In genomic region chr4:16259531-16260246, GRCh38 we compare ENCODE assay signal across 18 cellular contexts. TPM values are rescaled to one million over a fixed set of nuclear protein-coding genes. Genes with fewer than 3 reads are reported as not detected.
DNase-seq lines count a peak whose midpoint lies in the region; ATAC-seq, FAIRE-seq and TF ChIP-seq lines count a peak whose summit lies in the region.
"Had no signal": no experiment of that assay in that cellular context is flagged by ENCODE, and none has a peak within 500 bp of the region (broad histone marks: within the 10 kb centered on the region; RNA-seq: fewer than 3 reads in every experiment).

No MANE protein-coding gene starts in this region.

- H3K9ac ChIP-seq in fibroblast of lung (ENCODE audit: insufficient read depth, low read length): no peak overlapping the region

- no peak overlapping the region for H2AFZ ChIP-seq in fibroblast of lung (ENCODE audit: low read length)

- H3K36me3 ChIP-seq in fibroblast of lung (ENCODE audit: control insufficient read depth, insufficient read depth, low read length) (no peaks in the 10 kb centered on the region), MG63 (no peaks in the 10 kb centered on the region)

- no peaks in the 10 kb centered on the region for H4K20me1 ChIP-seq in fibroblast of lung (ENCODE audit: control insufficient read depth, extremely low read depth, insufficient read depth, low read length)

- H3K27me3 Mint-ChIP-seq in activated T-cell treated with anti-CD3 and anti-CD28 coated beads, Interleukin-2, amount 50 U/mL, for 4 hours (ENCODE audit: low read depth): no peaks in the 10 kb centered on the region
- H3K27me3 Mint-ChIP-seq: CD8-positive, alpha-beta memory T cell had no signal

- H3K4me1 Mint-ChIP-seq in activated T-cell treated with anti-CD3 and anti-CD28 coated beads, Interleukin-2, amount 50 U/mL, for 4 hours (ENCODE audit: low read depth): peaks cover 30% of the 10 kb centered on the region
- H3K4me1 Mint-ChIP-seq: immature natural killer cell had no signal

- H3K4me2 ChIP-seq in fibroblast of lung (ENCODE audit: extremely low read depth, insufficient read depth, low read length): no peak overlapping the region

- H3K27me3 ChIP-seq in fibroblast of lung (ENCODE audit: control insufficient read depth, insufficient read depth, low read length): no peaks in the 10 kb centered on the region
- H3K27me3 ChIP-seq in MG63: no peaks in the 10 kb centered on the region

- H3K9me3 ChIP-seq in fibroblast of lung (ENCODE audit: control insufficient read depth, insufficient read depth, low read depth, low read length): no peaks in the 10 kb centered on the region
- no peaks in the 10 kb centered on the region for H3K9me3 ChIP-seq in MG63

- H3K4me3 ChIP-seq in fibroblast of lung (replicated peaks in 1 of 4; ENCODE audit: control extremely low read depth in 1 of 4, insufficient read depth in 1 of 4, low read depth in 3 of 4, low read length in 4 of 4) (no peak overlapping the region), MG63 (no peak overlapping the region)

- FAIRE-seq in D721Med (lab: Jason Lieb, UNC): peak; percentile 55
- no peak for FAIRE-seq in GM19239 (lab: Jason Lieb, UNC)
- FAIRE-seq: GM18507, urothelium cell line had no signal

- no peak overlapping the region for H3K27ac ChIP-seq in fibroblast of lung (ENCODE audit: insufficient read depth, low read length)
- H3K27ac ChIP-seq: VCaP had no signal

- no peak overlapping the region for H3K4me3 Mint-ChIP-seq in activated T-cell treated with anti-CD3 and anti-CD28 coated beads, Interleukin-2, amount 50 U/mL, for 4 hours
- H3K4me3 Mint-ChIP-seq: CD8-positive, alpha-beta memory T cell; immature natural killer cell had no signal

- peak; percentile 66 to 83 for ATAC-seq in activated T-cell treated with anti-CD3 and anti-CD28 coated beads, Interleukin-2, amount 50 U/mL, for 4 hours
- ATAC-seq in GM21786 (IDR thresholded peaks at IDR 0.05; ENCODE audit: unreplicated experiment): no peak

- no peaks in the 10 kb centered on the region for H3K79me2 ChIP-seq in fibroblast of lung (ENCODE audit: control insufficient read depth, insufficient read depth, low read length)

- no peaks in the 10 kb centered on the region for H3K4me1 ChIP-seq in fibroblast of lung (ENCODE audit: control insufficient read depth, extremely low read depth, insufficient read depth, low read length)

- no peaks in the 10 kb centered on the region for H3K9me3 Mint-ChIP-seq in activated T-cell treated with anti-CD3 and anti-CD28 coated beads, Interleukin-2, amount 50 U/mL, for 4 hours
- H3K9me3 Mint-ChIP-seq: immature natural killer cell had no signal

- TF ChIP-seq CTCF in D721Med (IDR thresholded peaks at IDR 0.05; ENCODE audit: insufficient read depth, missing control alignments): no peak
- no peak for TF ChIP-seq CTCF in fibroblast of lung (conservative IDR thresholded peaks at IDR 0.05 in 1 of 2, IDR thresholded peaks at IDR 0.05 in 1 of 2; ENCODE audit: low read depth in 1 of 2, low read length in 2 of 2)

- peaks cover 17% of the 10 kb centered on the region for H3K36me3 Mint-ChIP-seq in activated T-cell treated with anti-CD3 and anti-CD28 coated beads, Interleukin-2, amount 50 U/mL, for 4 hours (ENCODE audit: insufficient read depth)

- no peak for DNase-seq in D721Med (ENCODE audit: insufficient read length, low spot score)
- DNase-seq in activated T-cell treated with anti-CD3 and anti-CD28 coated beads, Interleukin-2, amount 50 U/mL, for 4 hours: no peak
- peak; percentile 54 to 70 for DNase-seq in fibroblast of lung (ENCODE audit: low read depth in 2 of 2)
- peak; percentile 8 to 12 for DNase-seq in stimulated activated CD4-positive, alpha-beta T cell treated with anti-CD3 and anti-CD28 coated beads, Interleukin-4, amount 100 ng/mL, for 48 hours (ENCODE audit: low read depth in 2 of 2)
- DNase-seq in MG63: no peak
- DNase-seq in GM19239 (ENCODE audit: insufficient read length, low spot score): no peak
- DNase-seq: CD8-positive, alpha-beta memory T cell; effector memory CD4-positive, alpha-beta T cell; GDM1; immature natural killer cell; NCI-H1417; NCI-H226; occipital lobe; small intestine had no signal

RNA-seq across cellular contexts. Expression of gene TAPT1, which starts 33.4 kb away (rescaled TPM):
- 10 to 100 TPM; 16.4 to 20.4 (median 16.7) TPM for total RNA-seq in activated T-cell treated with anti-CD3 and anti-CD28 coated beads, Interleukin-2, amount 50 U/mL, for 4 hours
- total RNA-seq in fibroblast of lung: 15.9 and 20.6 TPM in 2 replicates
- polyA plus RNA-seq in fibroblast of lung: 9.9 and 18.7 TPM in 2 replicates
- polyA plus RNA-seq in fibroblast of lung (2012): 6.2 and 9.2 TPM in 2 replicates
- 4.8 and 6.8 TPM in 2 replicates for polyA minus RNA-seq in fibroblast of lung (ENCODE audit: low replicate concordance)
- total RNA-seq in MG63 (2014; rRNA removed; shearing (Covaris generic); ENCODE audit: low replicate concordance): 2.3 and 7.9 TPM in 2 replicates

Comparison
In these comparisons a context has a peak if more than half of its experiments do, and no peak if none do; other contexts are left out.
1. DNase-seq: peak in fibroblast of lung (2 of 2) and stimulated activated CD4-positive, alpha-beta T cell treated with anti-CD3 and anti-CD28 coated beads, Interleukin-4, amount 100 ng/mL, for 48 hours (2 of 2); none in D721Med (single experiment), activated T-cell treated with anti-CD3 and anti-CD28 coated beads, Interleukin-2, amount 50 U/mL, for 4 hours (single experiment), MG63 (single experiment) and GM19239 (single experiment).